ENCODE assay signal across 8 cellular contexts in genomic region chr17:73304971-73305786, GRCh38. TPM values are rescaled to one million over a fixed set of nuclear protein-coding genes. Genes with fewer than 3 reads are reported as not detected.
DNase-seq lines count a peak whose midpoint lies in the region; ATAC-seq and TF ChIP-seq lines count a peak whose summit lies in the region.

No MANE protein-coding gene starts in this region.

- TF ChIP-seq POLR2A in gastrocnemius medialis (IDR thresholded peaks at IDR 0.05) = peak; percentile 10 to 19

- POLR2A ChIA-PET in BJ (lab: Charles Lee) = no interaction called here

- H3K9me3 ChIP-seq in adipocyte (ENCODE audit: control insufficient read depth, low read length) (no peaks in the 10 kb centered on the region), gastrocnemius medialis (no peaks in the 10 kb centered on the region)

- H3K27me3 ChIP-seq in BJ (ENCODE audit: control insufficient read depth, insufficient read depth, low read length) (no peaks in the 10 kb centered on the region), adipocyte (replicated peaks; ENCODE audit: control insufficient read depth, insufficient read depth, low read length) (no peaks in the 10 kb centered on the region), gastrocnemius medialis (no peaks in the 10 kb centered on the region)

- in situ Hi-C loops in gastrocnemius medialis (cut with MboI; ENCODE audit: low sequenced_read_pairs in 4 of 4) = no loop called here

- peak; percentile 55 to 59 for ATAC-seq in left cardiac atrium
- peak; percentile 67 to 75 for ATAC-seq in gastrocnemius medialis
- no peak for ATAC-seq in GM18858 (IDR thresholded peaks at IDR 0.05; ENCODE audit: unreplicated experiment)

- H3K4me1 ChIP-seq in adipocyte (ENCODE audit: control insufficient read depth, insufficient read depth, low read length) = peaks cover 78% of the 10 kb centered on the region
- peaks cover 67 to 75% of the 10 kb centered on the region in 2 donors for H3K4me1 ChIP-seq in gastrocnemius medialis

- H3K36me3 ChIP-seq in BJ (ENCODE audit: control insufficient read depth, insufficient read depth, low read length) = 0 out of 2 replicates have a peak, but pooled peaks cover 3% of the 10 kb centered on the region
- peaks cover 13% of the 10 kb centered on the region for H3K36me3 ChIP-seq in adipocyte (ENCODE audit: control insufficient read depth, insufficient read depth, low read length, severe bottlenecking)
- H3K36me3 ChIP-seq in gastrocnemius medialis = no peaks in the 10 kb centered on the region

- TF ChIP-seq CTCF in BJ (IDR thresholded peaks at IDR 0.05; ENCODE audit: insufficient read depth, low read depth, low read length) = peak; percentile 57
- TF ChIP-seq CTCF in gastrocnemius medialis (IDR thresholded peaks at IDR 0.05 in 4 of 5, conservative IDR thresholded peaks at IDR 0.05 in 1 of 5) = peak in 2 of 5 experiments; percentile 26 to 27

- CTCF ChIA-PET in BJ (lab: Yijun Ruan, JAX) = interaction anchor here (1.5 to 9.6 kb wide), 2 partner anchors 25 to 64 kb away, joined by 3 to 114 read pairs; no protein-coding TSS in a partner anchor

- H3K4me3 ChIP-seq in BJ (ENCODE audit: low read depth, low read length) = peak overlapping the region; percentile 20
- H3K4me3 ChIP-seq in adipocyte (ENCODE audit: low read length) = peak overlapping the region; percentile 72
- peak overlapping the region; percentile 43 to 82 (median 52) for H3K4me3 ChIP-seq in gastrocnemius medialis

- intact Hi-C loops in left cardiac atrium (cut with DNase I) = no loop called here
- intact Hi-C loops in gastrocnemius medialis (cut with DNase I; ENCODE audit: low total_unique reads) = no loop called here

- peak overlapping the region; percentile 83 for H3K9ac ChIP-seq in adipocyte (ENCODE audit: low read length)

- peak overlapping the region; percentile 92 to 100 (median 98) for H3K27ac ChIP-seq in gastrocnemius medialis

- DNase-seq in BJ (ENCODE audit: low read depth) (peak; percentile 60), LHCN-M2 (ENCODE audit: low read depth) (peak; percentile 80), adipocyte (ENCODE audit: low read depth) (peak; percentile 83), left cardiac atrium (peak; percentile 87), gastrocnemius medialis (peak in 1 of 2 donors; percentile 42), KG1 (lab: John Stamatoyannopoulos, UW) (no peak)
- DNase-seq in stimulated activated CD4-positive, alpha-beta T cell treated with anti-CD3 and anti-CD28 coated beads, Interleukin-4, amount 100 ng/mL, for 24 hours = no peak

RNA-seq across cellular contexts. Expression of gene CDC42EP4, which starts 6.6 kb away (rescaled TPM):
- 19.6 and 28.0 TPM in 2 replicates for polyA plus RNA-seq in BJ (2011; rRNA removed)
- 27.5 and 31.5 TPM in 2 replicates for polyA minus RNA-seq in BJ (2011; rRNA and poly(A)+ RNA removed)
- 20.6 and 24.1 TPM in 2 replicates for total RNA-seq in LHCN-M2 (2014; rRNA removed)
- 11.0 TPM for polyA plus RNA-seq in LHCN-M2 (2012)
- total RNA-seq in left cardiac atrium = 10 to 100 TPM; 44.9 to 80.5 TPM
- 10 to 100 TPM; 35.8 to 57.0 (median 47.1) TPM for total RNA-seq in gastrocnemius medialis

RNA-seq across cellular contexts. Expression of gene CPSF4L, which starts 43.5 kb away (rescaled TPM):
- 0.13 TPM in 1 of 2 replicates, not detected in the other for polyA plus RNA-seq in BJ (2011; rRNA removed)
- not detected in 2 replicates for polyA minus RNA-seq in BJ (2011; rRNA and poly(A)+ RNA removed)
- not detected in 2 replicates for total RNA-seq in LHCN-M2 (2014; rRNA removed)
- not detected for polyA plus RNA-seq in LHCN-M2 (2012)
- not detected for total RNA-seq in left cardiac atrium
- total RNA-seq in gastrocnemius medialis = not detected

Comparison
In these comparisons a context has a peak if more than half of its experiments do, and no peak if none do; other contexts are left out.
1. DNase-seq: peak in BJ (single experiment), LHCN-M2 (single experiment), adipocyte (single experiment) and left cardiac atrium (single experiment); none in KG1 (single experiment) and stimulated activated CD4-positive, alpha-beta T cell treated with anti-CD3 and anti-CD28 coated beads, Interleukin-4, amount 100 ng/mL, for 24 hours (single experiment).
2. H3K4me3 ChIP-seq: peak in every context shown above with its lines; median percentile 72 in adipocyte; 52 in gastrocnemius medialis; 20 in BJ.